ENCODE assay signal across 11 cellular contexts in the genomic region with DNA sequence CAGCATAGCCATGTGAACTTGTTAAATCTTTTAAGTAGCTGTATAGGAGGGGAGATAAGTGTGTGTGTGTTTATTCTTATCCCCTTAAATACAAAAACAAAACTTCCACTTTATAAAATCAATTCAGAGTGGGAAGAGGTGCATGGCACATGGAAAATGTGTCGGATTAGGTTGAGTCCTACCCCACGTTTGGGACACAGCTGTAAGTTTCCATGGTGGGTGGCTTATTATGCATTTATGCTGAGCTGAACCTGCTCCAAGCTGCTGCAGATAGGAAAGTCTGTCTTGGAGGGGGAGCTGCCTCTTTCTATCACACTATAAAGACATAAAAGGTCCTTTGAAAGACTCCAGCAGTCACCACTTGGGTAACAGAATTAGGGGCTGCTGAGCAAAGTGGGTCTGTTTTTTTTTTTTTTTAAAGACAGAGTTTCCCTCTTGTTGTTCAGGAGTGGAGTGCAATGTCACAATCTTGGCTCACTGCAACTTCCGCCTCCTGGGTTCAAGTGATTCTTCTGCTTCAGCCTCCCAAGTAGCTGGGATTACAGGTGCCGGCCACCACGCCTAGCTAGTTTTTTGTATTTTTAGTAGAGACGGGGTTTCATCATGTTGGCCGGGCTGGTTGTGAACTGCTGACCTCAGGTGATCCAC. TPM values are rescaled to one million over a fixed set of nuclear protein-coding genes. Genes with fewer than 3 reads are reported as not detected.
DNase-seq lines count a peak whose midpoint lies in the region; ATAC-seq and TF ChIP-seq lines count a peak whose summit lies in the region.
"Had no signal": no experiment of that assay in that cellular context is flagged by ENCODE, and none has a peak within 500 bp of the region (broad histone marks: within the 10 kb centered on the region; RNA-seq: fewer than 3 reads in every experiment).

No MANE protein-coding gene starts in this region.

- peaks cover 60% of the 10 kb centered on the region for H3K4me1 ChIP-seq in iPS-15b (ENCODE audit: control insufficient read depth, insufficient read depth, low read length)
- H3K4me1 ChIP-seq in gastrocnemius medialis, result peaks cover 98 to 99% of the 10 kb centered on the region in 2 donors

- BruUV-seq in Calu3 (replicated peaks; lab: Mats Ljungman, UMichigan), result no TSS peak

- no peaks in the 10 kb centered on the region for H3K9me3 Mint-ChIP-seq in Calu3 (ENCODE audit: low read depth, unreplicated experiment)
- no peaks in the 10 kb centered on the region for H3K9me3 Mint-ChIP-seq in activated T-helper 17 cell treated with anti-CD3 and anti-CD28 coated beads, Interleukin-2, amount 50 U/mL, for 72 hours

- no peak for ATAC-seq in activated T-helper 17 cell treated with anti-CD3 and anti-CD28 coated beads, Interleukin-2, amount 50 U/mL, for 72 hours (replicated peaks)
- ATAC-seq in gastrocnemius medialis, result no peak
- ATAC-seq in HG03135 (IDR thresholded peaks at IDR 0.05; ENCODE audit: unreplicated experiment), result no peak
- ATAC-seq: GM12878 had no signal

- TF ChIP-seq CTCF in Calu3 (IDR thresholded peaks at IDR 0.05; ENCODE audit: unreplicated experiment) (no peak), gastrocnemius medialis (IDR thresholded peaks at IDR 0.05 in 4 of 5, conservative IDR thresholded peaks at IDR 0.05 in 1 of 5) (no peak)

- peaks cover 98% of the 10 kb centered on the region for H3K36me3 Mint-ChIP-seq in Calu3 (ENCODE audit: insufficient read depth, unreplicated experiment)
- H3K36me3 Mint-ChIP-seq in activated T-helper 17 cell treated with anti-CD3 and anti-CD28 coated beads, Interleukin-2, amount 50 U/mL, for 72 hours (ENCODE audit: low read depth), result peaks cover 61% of the 10 kb centered on the region

- peak overlapping the region; percentile 100 for H3K27ac Mint-ChIP-seq in Calu3 (ENCODE audit: unreplicated experiment)
- peak overlapping the region; percentile 67 for H3K27ac Mint-ChIP-seq in activated T-helper 17 cell treated with anti-CD3 and anti-CD28 coated beads, Interleukin-2, amount 50 U/mL, for 72 hours

- H3K27ac ChIP-seq in gastrocnemius medialis, result peak overlapping the region; percentile 98 to 100 (median 99)

- CTCF ChIA-PET in Calu3 (lab: Charles Lee), result interaction anchor here (0.7 to 1.9 kb wide), 9 partner anchors 8 to 271 kb away, joined by 3 to 8 read pairs (median 3); a partner anchor contains a TSS

- DNase-seq in Calu3, result no peak
- DNase-seq in gastrocnemius medialis, result no peak
- no peak for DNase-seq in NCI-H2029 (lab: John Stamatoyannopoulos, UW)
- DNase-seq in activated T-cell treated with anti-CD3 and anti-CD28 coated beads for 4 hours, result no peak
- DNase-seq in cortex of kidney (lab: John Stamatoyannopoulos, UW), result no peak
- DNase-seq: activated CD4-positive, alpha-beta T cell treated with anti-CD3 and anti-CD28 coated beads, Interleukin-2, amount 50 U/mL, for 1 hour had no signal

- H3K4me1 Mint-ChIP-seq in Calu3 (ENCODE audit: low read depth, unreplicated experiment), result peaks cover 94% of the 10 kb centered on the region
- peaks cover 38% of the 10 kb centered on the region for H3K4me1 Mint-ChIP-seq in activated T-helper 17 cell treated with anti-CD3 and anti-CD28 coated beads, Interleukin-2, amount 50 U/mL, for 72 hours

- no peak for TF ChIP-seq POLR2A in gastrocnemius medialis (IDR thresholded peaks at IDR 0.05)

- H3K27me3 ChIP-seq in iPS-15b (ENCODE audit: control insufficient read depth, insufficient read depth, low read length) (no peaks in the 10 kb centered on the region), gastrocnemius medialis (no peaks in the 10 kb centered on the region)

- peak overlapping the region; percentile 48 for H3K9ac ChIP-seq in iPS-15b (ENCODE audit: low read depth, low read length)

- H3K36me3 ChIP-seq in iPS-15b (ENCODE audit: control insufficient read depth, insufficient read depth, low read length) (peaks cover 3% of the 10 kb centered on the region), gastrocnemius medialis (no peaks in the 10 kb centered on the region)

- in situ Hi-C loops in gastrocnemius medialis (cut with MboI; ENCODE audit: low sequenced_read_pairs in 4 of 4), result loop anchor here in 1 of 4 donors (25.0 kb wide), 1 partner anchor 1150 kb away; no protein-coding TSS in a partner anchor

- H3K4me3 Mint-ChIP-seq in Calu3 (ENCODE audit: low read depth, unreplicated experiment), result peak overlapping the region; percentile 99
- H3K4me3 Mint-ChIP-seq in activated T-helper 17 cell treated with anti-CD3 and anti-CD28 coated beads, Interleukin-2, amount 50 U/mL, for 72 hours, result peak overlapping the region; percentile 11

- no peaks in the 10 kb centered on the region for H3K27me3 Mint-ChIP-seq in Calu3 (ENCODE audit: unreplicated experiment)
- no peaks in the 10 kb centered on the region for H3K27me3 Mint-ChIP-seq in activated T-helper 17 cell treated with anti-CD3 and anti-CD28 coated beads, Interleukin-2, amount 50 U/mL, for 72 hours

- H3K4me3 ChIP-seq in iPS-15b (ENCODE audit: low read depth, low read length), result no peak overlapping the region
- peak overlapping the region in 3 of 4 donors; percentile 28 to 42 (median 36) for H3K4me3 ChIP-seq in gastrocnemius medialis
- H3K4me3 ChIP-seq: GM12878 had no signal

- H3K9me3 ChIP-seq in iPS-15b (ENCODE audit: control insufficient read depth, insufficient read depth, low read length) (no peaks in the 10 kb centered on the region), gastrocnemius medialis (no peaks in the 10 kb centered on the region)

- intact Hi-C loops in Calu3 (cut with micrococcal nuclease; ENCODE audit: unreplicated experiment), result no loop called here
- intact Hi-C loops in gastrocnemius medialis (cut with DNase I; ENCODE audit: low total_unique reads), result loop anchor here (10.0 kb wide), 1 partner anchor 1602 kb away; no protein-coding TSS in a partner anchor

RNA-seq across cellular contexts. Expression of a gene that starts 15.2 kb away (rescaled TPM):
- total RNA-seq in Calu3 (2022), result 1,462 and 1,577 TPM in 2 replicates
- 100 to 1,000 TPM; 312 to 393 TPM for total RNA-seq in activated T-helper 17 cell treated with anti-CD3 and anti-CD28 coated beads, Interleukin-2, amount 50 U/mL, for 72 hours
- 10 to 100 TPM; 32.0 to 85.3 (median 63.9) TPM for total RNA-seq in gastrocnemius medialis

RNA-seq across cellular contexts. Expression of a gene that starts 43.6 kb away (rescaled TPM):
- total RNA-seq in Calu3 (2022) (334 and 338 TPM in 2 replicates), gastrocnemius medialis (100 to 1,000 TPM; 619 to 975 (median 681) TPM)
- 100 to 1,000 TPM; 172 to 301 TPM for total RNA-seq in activated T-helper 17 cell treated with anti-CD3 and anti-CD28 coated beads, Interleukin-2, amount 50 U/mL, for 72 hours

RNA-seq across cellular contexts. Expression of a gene that starts 44.9 kb away (rescaled TPM):
- total RNA-seq in Calu3 (2022) (1.2 TPM in 1 of 2 replicates, not detected in the other), gastrocnemius medialis (under 1 TPM in 3 of 4 donors, not detected in 1; 0.31 to 0.97 (median 0.78) TPM)
- total RNA-seq in activated T-helper 17 cell treated with anti-CD3 and anti-CD28 coated beads, Interleukin-2, amount 50 U/mL, for 72 hours, result 100 to 1,000 TPM; 310 to 354 TPM
- total RNA-seq: RPMI7951 had no signal

Comparison
In these comparisons a context has a peak if more than half of its experiments do, and no peak if none do; other contexts are left out.
1. RNA of a gene that starts 44.9 kb away (total RNA-seq): 310 to 354 TPM in activated T-helper 17 cell treated with anti-CD3 and anti-CD28 coated beads, Interleukin-2, amount 50 U/mL, for 72 hours; 0.31 to 0.97 TPM in gastrocnemius medialis and 1.2 TPM in Calu3; every median in the first group is over 100 times any median in the second.